Comparison of ENCODE assay signal across 11 cellular contexts in genomic region chr20:50546729-50547314, GRCh38. TPM values are rescaled to one million over a fixed set of nuclear protein-coding genes. Genes with fewer than 3 reads are reported as not detected.
A peak's percentile ranks its signal among the peaks of the same experiment; 100 is the strongest.
DNase-seq lines count a peak whose midpoint lies in the region; ATAC-seq and TF ChIP-seq lines count a peak whose summit lies in the region.
"Had no signal": no experiment of that assay in that cellular context is flagged by ENCODE, and none has a peak within 500 bp of the region (broad histone marks: within the 10 kb centered on the region; RNA-seq: fewer than 3 reads in every experiment).

No MANE protein-coding gene starts in this region.

- no peak overlapping the region for H2BK120ac ChIP-seq in mesenchymal stem cell (ENCODE audit: low read depth, low read length)

- H3K27me3 ChIP-seq in mesenchymal stem cell (ENCODE audit: control insufficient read depth in 1 of 2, insufficient read depth in 1 of 2, low read length in 2 of 2): no peaks in the 10 kb centered on the region
- H3K27me3 ChIP-seq in prostate gland (replicated peaks; ENCODE audit: insufficient read depth): no peaks in the 10 kb centered on the region
- H3K27me3 ChIP-seq in endodermal cell (ENCODE audit: control insufficient read depth, insufficient read depth, low read length, poor library complexity, severe bottlenecking): no peaks in the 10 kb centered on the region
- H3K27me3 ChIP-seq: esophagus squamous epithelium, tibial artery had no signal

- H3K4me3 Mint-ChIP-seq in T-helper 2 cell treated with Interferon-gamma antibody and Interleukin-4, amounts not matched to agents 5 μg/mL and 100 μg/mL, for 36 hours: peak overlapping the region; percentile 78
- no peak overlapping the region for H3K4me3 Mint-ChIP-seq in endodermal cell

- H3K27ac ChIP-seq in HEK293 (ENCODE audit: extremely low read depth, low read depth, low read length) (no peak overlapping the region), mesenchymal stem cell (ENCODE audit: low read length, poor library complexity, severe bottlenecking) (peak overlapping the region; percentile 28), prostate gland (peak overlapping the region in 1 of 2 donors; percentile 3), endodermal cell (ENCODE audit: low read depth, low read length) (no peak overlapping the region)
- H3K27ac ChIP-seq: tibial artery had no signal

- H3K36me3 Mint-ChIP-seq in T-helper 2 cell treated with Interferon-gamma antibody and Interleukin-4, amounts not matched to agents 5 μg/mL and 100 μg/mL, for 36 hours (ENCODE audit: low read depth): peaks cover 37% of the 10 kb centered on the region
- H3K36me3 Mint-ChIP-seq in endodermal cell (ENCODE audit: low read depth): peaks cover 7% of the 10 kb centered on the region

- H2AFZ ChIP-seq in mesenchymal stem cell (ENCODE audit: low read depth, low read length): no peak overlapping the region

- ATAC-seq in GM21576 (IDR thresholded peaks at IDR 0.05; ENCODE audit: unreplicated experiment): no peak
- no peak for ATAC-seq in HG02870 (IDR thresholded peaks at IDR 0.05; ENCODE audit: unreplicated experiment)

- WGBS in mesenchymal stem cell: 69% methylated on average over 2 of the region's 5 CpGs
- WGBS in prostate gland: 52% methylated on average over 5 of the region's 5 CpGs
- WGBS in endodermal cell (ENCODE audit: insufficient coverage in 1 of 2, insufficient read length in 1 of 2), 2 experiments: 97 to 100% methylated on average over 2 to 5 of the region's 5 CpGs

- no peaks in the 10 kb centered on the region for H3K79me1 ChIP-seq in mesenchymal stem cell (replicated peaks; ENCODE audit: low read length, poor library complexity, severe bottlenecking)

- H2AK5ac ChIP-seq in mesenchymal stem cell (ENCODE audit: low read length, severe bottlenecking): peak overlapping the region; percentile 83

- POLR2A ChIA-PET in HEK293 (lab: Yijun Ruan, JAX): no interaction called here

- H3K9me3 ChIP-seq in HEK293 (ENCODE audit: control insufficient read depth, insufficient read depth, low read depth, low read length) (no peaks in the 10 kb centered on the region), mesenchymal stem cell (ENCODE audit: control insufficient read depth, low read length) (no peaks in the 10 kb centered on the region), prostate gland (no peaks in the 10 kb centered on the region), endodermal cell (ENCODE audit: control insufficient read depth, low read length) (no peaks in the 10 kb centered on the region)
- H3K9me3 ChIP-seq: esophagus squamous epithelium, tibial artery had no signal

- H3K9ac ChIP-seq in mesenchymal stem cell (ENCODE audit: low read length): peak overlapping the region; percentile 30
- no peak overlapping the region for H3K9ac ChIP-seq in endodermal cell (ENCODE audit: extremely low read depth, low read length, poor library complexity, severe bottlenecking)

- H3K18ac ChIP-seq in mesenchymal stem cell (ENCODE audit: low read depth in 1 of 2, low read length in 2 of 2): no peak overlapping the region

- H3K27ac Mint-ChIP-seq in T-helper 2 cell treated with Interferon-gamma antibody and Interleukin-4, amounts not matched to agents 5 μg/mL and 100 μg/mL, for 36 hours: peak overlapping the region; percentile 75
- no peak overlapping the region for H3K27ac Mint-ChIP-seq in endodermal cell

- no peak overlapping the region for H3K23ac ChIP-seq in mesenchymal stem cell (ENCODE audit: low read length in 2 of 2)

- intact Hi-C loops in prostate gland (cut with DNase I): no loop called here

- peaks cover 54% of the 10 kb centered on the region for H3K4me1 Mint-ChIP-seq in T-helper 2 cell treated with Interferon-gamma antibody and Interleukin-4, amounts not matched to agents 5 μg/mL and 100 μg/mL, for 36 hours (ENCODE audit: low read depth)
- no peaks in the 10 kb centered on the region for H3K4me1 Mint-ChIP-seq in endodermal cell

- peaks cover 3% of the 10 kb centered on the region; the same call in 1 of the 2 replicates for H3K4me1 ChIP-seq in HEK293 (ENCODE audit: control insufficient read depth, insufficient read depth, low read length)
- H3K4me1 ChIP-seq in mesenchymal stem cell (ENCODE audit: control insufficient read depth, insufficient read depth, low read depth, low read length): peaks cover 9% of the 10 kb centered on the region
- H3K4me1 ChIP-seq in prostate gland (replicated peaks): no peaks in the 10 kb centered on the region
- H3K4me1 ChIP-seq in endodermal cell (ENCODE audit: control insufficient read depth, insufficient read depth, low read length): no peaks in the 10 kb centered on the region

- H4K91ac ChIP-seq in mesenchymal stem cell (ENCODE audit: low read length): no peak overlapping the region

- H2BK15ac ChIP-seq in mesenchymal stem cell (ENCODE audit: low read depth, poor library complexity, severe bottlenecking): no peak overlapping the region

- H3K4ac ChIP-seq in mesenchymal stem cell (ENCODE audit: low read depth in 1 of 2, low read length in 2 of 2): peak overlapping the region in 1 of 2 experiments; percentile 6

- TF ChIP-seq CTCF in HEK293 (tag by site-specific recombination; IDR thresholded peaks at IDR 0.05) (no peak), prostate gland (IDR thresholded peaks at IDR 0.05) (no peak), endodermal cell (conservative IDR thresholded peaks at IDR 0.05) (no peak)

- H3K9me3 Mint-ChIP-seq in T-helper 2 cell treated with Interferon-gamma antibody and Interleukin-4, amounts not matched to agents 5 μg/mL and 100 μg/mL, for 36 hours: no peaks in the 10 kb centered on the region
- no peaks in the 10 kb centered on the region for H3K9me3 Mint-ChIP-seq in endodermal cell

- no peak overlapping the region for H2BK12ac ChIP-seq in mesenchymal stem cell (ENCODE audit: low read length in 2 of 2)

- peak; percentile 20 for DNase-seq in GM03348 (ENCODE audit: low spot score)
- DNase-seq in T-helper 2 cell treated with Interferon-gamma antibody and Interleukin-4, amounts not matched to agents 5 μg/mL and 100 μg/mL, for 36 hours (ENCODE audit: low spot score): no peak
- DNase-seq in mesenchymal stem cell: peak; percentile 62
- no peak for DNase-seq in prostate gland (ENCODE audit: low spot score)
- no peak for DNase-seq in endodermal cell
- DNase-seq: esophagus squamous epithelium, posterior cingulate gyrus, tibial artery had no signal

- H4K8ac ChIP-seq in mesenchymal stem cell (ENCODE audit: low read length): no peak overlapping the region

- no peak overlapping the region for H3K4me2 ChIP-seq in mesenchymal stem cell (ENCODE audit: low read length, poor library complexity, severe bottlenecking)

- no peaks in the 10 kb centered on the region for H3K27me3 Mint-ChIP-seq in T-helper 2 cell treated with Interferon-gamma antibody and Interleukin-4, amounts not matched to agents 5 μg/mL and 100 μg/mL, for 36 hours (ENCODE audit: low read depth)
- no peaks in the 10 kb centered on the region for H3K27me3 Mint-ChIP-seq in endodermal cell (ENCODE audit: insufficient read depth)

- CTCF ChIA-PET in HEK293 (lab: Yijun Ruan, JAX): interaction anchor here (0.6 to 1.0 kb wide), 2 partner anchors 22 to 622 kb away, joined by 3 to 5 read pairs; no protein-coding TSS in a partner anchor

- no peak overlapping the region for H3K14ac ChIP-seq in mesenchymal stem cell (ENCODE audit: low read length in 2 of 2)

- H3K4me3 ChIP-seq in HEK293 (ENCODE audit: low read depth, low read length) (no peak overlapping the region), mesenchymal stem cell (ENCODE audit: insufficient read depth in 1 of 2, low read depth in 1 of 2, low read length in 2 of 2) (peak overlapping the region in 1 of 2 experiments; percentile 66), prostate gland (no peak overlapping the region), endodermal cell (ENCODE audit: low read length) (no peak overlapping the region)
- H3K4me3 ChIP-seq: tibial artery had no signal

- H3K36me3 ChIP-seq in HEK293 (ENCODE audit: control insufficient read depth in 2 of 2, insufficient read depth in 1 of 2, low read length in 2 of 2): peaks cover 4 to 5% of the 10 kb centered on the region in 2 experiments; a peak in 2 of 3 replicates
- H3K36me3 ChIP-seq in mesenchymal stem cell (ENCODE audit: control insufficient read depth in 1 of 2, insufficient read depth in 2 of 2, low read depth in 1 of 2, low read length in 2 of 2): peaks cover 7 to 25% of the 10 kb centered on the region in 2 experiments
- H3K36me3 ChIP-seq in prostate gland: no peaks in the 10 kb centered on the region
- H3K36me3 ChIP-seq in endodermal cell (ENCODE audit: control insufficient read depth, insufficient read depth, low read length): no peaks in the 10 kb centered on the region

- H2BK5ac ChIP-seq in mesenchymal stem cell (ENCODE audit: low read depth, low read length, poor library complexity, severe bottlenecking): no peak overlapping the region

- TF ChIP-seq POLR2A in prostate gland (IDR thresholded peaks at IDR 0.05): no peak

TF ChIP-seq in HEK293, 187 proteins besides CTCF, POLR2A, EP300 and RAD21:
- TF ChIP-seq SCRT2 (tag by site-specific recombination; IDR thresholded peaks at IDR 0.05): no peak
- TF ChIP-seq PRDM1 (tag by site-specific recombination; IDR thresholded peaks at IDR 0.05): peak; percentile 47; the same call in 1 of the 2 replicates
- no peak for TF ChIP-seq ZBTB21 (tag by site-specific recombination; IDR thresholded peaks at IDR 0.05)
- TF ChIP-seq REPIN1 (tag by site-specific recombination; IDR thresholded peaks at IDR 0.05; ENCODE audit: low read depth): no peak
- TF ChIP-seq ZNF311 (tag by site-specific recombination; IDR thresholded peaks at IDR 0.05; ENCODE audit: borderline replicate concordance): no peak

RNA-seq across cellular contexts. Expression of gene PTPN1, which starts 36.6 kb away (rescaled TPM):
- 66.8 TPM for polyA plus RNA-seq in mesenchymal stem cell (2013, experiment 1 of 2)
- polyA plus RNA-seq in mesenchymal stem cell (2013, experiment 2 of 2): 65.2 TPM
- total RNA-seq in prostate gland: 10 to 100 TPM; 28.5 to 46.6 TPM
- 10 to 100 TPM; 25.4 to 28.7 TPM for total RNA-seq in endodermal cell
- 33.9 TPM for polyA plus RNA-seq in endodermal cell (2013, experiment 1 of 2)
- 30.7 TPM for polyA plus RNA-seq in endodermal cell (2013, experiment 2 of 2)

Comparison
In these comparisons a context has a peak if more than half of its experiments do, and no peak if none do; other contexts are left out.
1. DNase-seq: peak in GM03348 (single experiment) and mesenchymal stem cell (single experiment); none in T-helper 2 cell treated with Interferon-gamma antibody and Interleukin-4, amounts not matched to agents 5 μg/mL and 100 μg/mL, for 36 hours (single experiment), prostate gland (single experiment) and endodermal cell (single experiment).